ENCODE assay signal across 16 cellular contexts in genomic region chr1:204706838-204707509, GRCh38. TPM values are rescaled to one million over a fixed set of nuclear protein-coding genes. Genes with fewer than 3 reads are reported as not detected.
DNase-seq lines count a peak whose midpoint lies in the region; ATAC-seq and TF ChIP-seq lines count a peak whose summit lies in the region.
"Had no signal": no experiment of that assay in that cellular context is flagged by ENCODE, and none has a peak within 500 bp of the region (broad histone marks: within the 10 kb centered on the region; RNA-seq: fewer than 3 reads in every experiment).

No MANE protein-coding gene starts in this region.

- H3K27ac Mint-ChIP-seq in activated naive CD8-positive, alpha-beta T cell treated with anti-CD3 and anti-CD28 coated beads, Interleukin-2, amount 10 ng/mL, durations not matched to agents 7 days and 5 days, result no peak overlapping the region
- H3K27ac Mint-ChIP-seq in activated naive CD8-positive, alpha-beta T cell treated with anti-CD3 and anti-CD28 coated beads, Interleukin-2, amount 50 U/mL, for 24 hours, result no peak overlapping the region
- H3K27ac Mint-ChIP-seq in activated CD4-positive, alpha-beta T cell treated with anti-CD3 and anti-CD28 coated beads for 36 hours, result no peak overlapping the region

- H3K4me1 ChIP-seq in osteoblast (ENCODE audit: insufficient read depth, low read length) (no peaks in the 10 kb centered on the region), mesenchymal stem cell (ENCODE audit: control insufficient read depth, insufficient read depth, low read depth, low read length) (no peaks in the 10 kb centered on the region)

- H3K36me3 Mint-ChIP-seq in activated naive CD8-positive, alpha-beta T cell treated with anti-CD3 and anti-CD28 coated beads, Interleukin-2, amount 10 ng/mL, durations not matched to agents 7 days and 5 days, result no peaks in the 10 kb centered on the region
- H3K36me3 Mint-ChIP-seq in activated naive CD8-positive, alpha-beta T cell treated with anti-CD3 and anti-CD28 coated beads, Interleukin-2, amount 50 U/mL, for 24 hours (ENCODE audit: low read depth), result no peaks in the 10 kb centered on the region
- no peaks in the 10 kb centered on the region for H3K36me3 Mint-ChIP-seq in activated CD4-positive, alpha-beta T cell treated with anti-CD3 and anti-CD28 coated beads for 36 hours (ENCODE audit: low read depth)

- H3K36me3 ChIP-seq in osteoblast (ENCODE audit: insufficient read depth, low read length) (no peaks in the 10 kb centered on the region), mesenchymal stem cell (ENCODE audit: control insufficient read depth in 1 of 2, insufficient read depth in 2 of 2, low read depth in 1 of 2, low read length in 2 of 2) (no peaks in the 10 kb centered on the region)
- H3K36me3 ChIP-seq: ovary had no signal

- POLR2A ChIA-PET in activated naive CD8-positive, alpha-beta T cell treated with anti-CD3 and anti-CD28 coated beads, Interleukin-2, amount 10 ng/mL, durations not matched to agents 7 days and 5 days (lab: Charles Lee), result no interaction called here
- POLR2A ChIA-PET in activated CD4-positive, alpha-beta T cell treated with anti-CD3 and anti-CD28 coated beads for 36 hours (lab: Charles Lee), result interaction anchor here (0.7 kb wide), 1 partner anchor 860 kb away, joined by 3 read pairs; no protein-coding TSS in a partner anchor

- H2BK5ac ChIP-seq in mesenchymal stem cell (ENCODE audit: low read depth, low read length, poor library complexity, severe bottlenecking), result no peak overlapping the region

- no peaks in the 10 kb centered on the region for H4K20me1 ChIP-seq in osteoblast (ENCODE audit: insufficient read depth, low read length)

- H3K9me3 Mint-ChIP-seq in activated naive CD8-positive, alpha-beta T cell treated with anti-CD3 and anti-CD28 coated beads, Interleukin-2, amount 10 ng/mL, durations not matched to agents 7 days and 5 days, result no peaks in the 10 kb centered on the region
- no peaks in the 10 kb centered on the region for H3K9me3 Mint-ChIP-seq in activated naive CD8-positive, alpha-beta T cell treated with anti-CD3 and anti-CD28 coated beads, Interleukin-2, amount 50 U/mL, for 24 hours
- H3K9me3 Mint-ChIP-seq in activated CD4-positive, alpha-beta T cell treated with anti-CD3 and anti-CD28 coated beads for 36 hours (ENCODE audit: low read depth), result no peaks in the 10 kb centered on the region
- H3K9me3 Mint-ChIP-seq: IgD-negative memory B cell; stimulated activated naive CD8-positive, alpha-beta T cell treated with anti-CD3 and anti-CD28 coated beads, Interleukin-15, amount 100 ng/mL, for 72 hours had no signal

- H2BK12ac ChIP-seq in mesenchymal stem cell (ENCODE audit: low read length in 2 of 2), result no peak overlapping the region

- H2BK120ac ChIP-seq in mesenchymal stem cell (ENCODE audit: low read depth, low read length), result no peak overlapping the region

- H2AK5ac ChIP-seq in mesenchymal stem cell (ENCODE audit: low read length, severe bottlenecking), result no peak overlapping the region

- H3K9ac ChIP-seq in mesenchymal stem cell (ENCODE audit: low read length), result no peak overlapping the region

- H3K79me2 ChIP-seq in osteoblast (ENCODE audit: insufficient read depth, low read length), result no peaks in the 10 kb centered on the region

- no peak overlapping the region for H3K23ac ChIP-seq in mesenchymal stem cell (ENCODE audit: low read length in 2 of 2)

- TF ChIP-seq CTCF in osteoblast (IDR thresholded peaks at IDR 0.05; ENCODE audit: extremely low read depth, low read depth, low read length), result no peak

- H4K8ac ChIP-seq in mesenchymal stem cell (ENCODE audit: low read length), result no peak overlapping the region

- H3K4me3 ChIP-seq in osteoblast (ENCODE audit: insufficient read depth, low read length) (no peak overlapping the region), mesenchymal stem cell (ENCODE audit: insufficient read depth in 1 of 2, low read depth in 1 of 2, low read length in 2 of 2) (no peak overlapping the region)
- H3K4me3 ChIP-seq: coronary artery, ovary, skin epidermis had no signal

- peak overlapping the region; percentile 21 for H3K4me3 Mint-ChIP-seq in activated naive CD8-positive, alpha-beta T cell treated with anti-CD3 and anti-CD28 coated beads, Interleukin-2, amount 10 ng/mL, durations not matched to agents 7 days and 5 days
- H3K4me3 Mint-ChIP-seq in activated naive CD8-positive, alpha-beta T cell treated with anti-CD3 and anti-CD28 coated beads, Interleukin-2, amount 50 U/mL, for 24 hours, result no peak overlapping the region
- H3K4me3 Mint-ChIP-seq in activated CD4-positive, alpha-beta T cell treated with anti-CD3 and anti-CD28 coated beads for 36 hours, result no peak overlapping the region

- H2BK15ac ChIP-seq in mesenchymal stem cell (ENCODE audit: low read depth, poor library complexity, severe bottlenecking), result no peak overlapping the region

- no peak overlapping the region for H4K91ac ChIP-seq in mesenchymal stem cell (ENCODE audit: low read length)

- intact Hi-C loops in activated CD4-positive, alpha-beta T cell treated with anti-CD3 and anti-CD28 coated beads for 36 hours (cut with DNase I, micrococcal nuclease), result no loop called here

- no peaks in the 10 kb centered on the region for H3K79me1 ChIP-seq in mesenchymal stem cell (replicated peaks; ENCODE audit: low read length, poor library complexity, severe bottlenecking)

- no peak overlapping the region for H3K27ac ChIP-seq in osteoblast (ENCODE audit: low read depth, low read length)
- H3K27ac ChIP-seq in mesenchymal stem cell (ENCODE audit: low read length, poor library complexity, severe bottlenecking), result no peak overlapping the region
- H3K27ac ChIP-seq: C4-2B, coronary artery, ovary, VCaP had no signal

- H2AFZ ChIP-seq in osteoblast (ENCODE audit: low read length), result no peak overlapping the region
- H2AFZ ChIP-seq in mesenchymal stem cell (ENCODE audit: low read depth, low read length), result no peak overlapping the region

- H3K18ac ChIP-seq in mesenchymal stem cell (ENCODE audit: low read depth in 1 of 2, low read length in 2 of 2), result no peak overlapping the region

- H3K9me3 ChIP-seq in osteoblast (ENCODE audit: low read depth, low read length) (no peaks in the 10 kb centered on the region), mesenchymal stem cell (ENCODE audit: control insufficient read depth, low read length) (no peaks in the 10 kb centered on the region)
- H3K9me3 ChIP-seq: ovary had no signal

- H3K4me2 ChIP-seq in osteoblast (ENCODE audit: insufficient read depth, low read length), result no peak overlapping the region
- H3K4me2 ChIP-seq in mesenchymal stem cell (ENCODE audit: low read length, poor library complexity, severe bottlenecking), result no peak overlapping the region

- CTCF ChIA-PET in activated CD4-positive, alpha-beta T cell treated with anti-CD3 and anti-CD28 coated beads for 36 hours (lab: Charles Lee), result interaction anchor here (0.8 kb wide), 1 partner anchor 40 kb away, joined by 3 read pairs; no protein-coding TSS in a partner anchor

- DNase-seq in activated naive CD8-positive, alpha-beta T cell treated with anti-CD3 and anti-CD28 coated beads, Interleukin-2, amount 10 ng/mL, durations not matched to agents 7 days and 5 days, result no peak
- no peak for DNase-seq in activated naive CD8-positive, alpha-beta T cell treated with anti-CD3 and anti-CD28 coated beads, Interleukin-2, amount 50 U/mL, for 24 hours
- DNase-seq in NCI-H1694 treated with DMSO at 0.1 percent for 48 hours (lab: John Stamatoyannopoulos, UW) (peak; percentile 15), osteoblast (ENCODE audit: insufficient read length, low spot score, missing footprints) (peak; percentile 27), mesenchymal stem cell (no peak)
- DNase-seq in effector CD8-positive, alpha-beta T cell (lab: John Stamatoyannopoulos, UW), result peak; percentile 1
- no peak for DNase-seq in activated CD4-positive, alpha-beta T cell treated with anti-CD3 and anti-CD28 coated beads for 36 hours
- DNase-seq: NCI-H2029; ovary; stimulated activated naive CD8-positive, alpha-beta T cell treated with anti-CD3 and anti-CD28 coated beads, Interleukin-15, amount 100 ng/mL, for 72 hours had no signal

- no peak overlapping the region for H3K14ac ChIP-seq in mesenchymal stem cell (ENCODE audit: low read length in 2 of 2)

- H3K27me3 ChIP-seq in osteoblast (ENCODE audit: insufficient read depth, low read length) (peaks cover 40% of the 10 kb centered on the region), mesenchymal stem cell (ENCODE audit: control insufficient read depth in 1 of 2, insufficient read depth in 1 of 2, low read length in 2 of 2) (peaks cover 42 to 96% of the 10 kb centered on the region in 2 experiments)
- H3K27me3 ChIP-seq: ovary had no signal

- no peak overlapping the region for H3K4ac ChIP-seq in mesenchymal stem cell (ENCODE audit: low read depth in 1 of 2, low read length in 2 of 2)

- 72% methylated on average over 11 of the region's 11 CpGs for WGBS in mesenchymal stem cell

- H3K27me3 Mint-ChIP-seq in activated naive CD8-positive, alpha-beta T cell treated with anti-CD3 and anti-CD28 coated beads, Interleukin-2, amount 10 ng/mL, durations not matched to agents 7 days and 5 days, result no peaks in the 10 kb centered on the region
- H3K27me3 Mint-ChIP-seq in activated naive CD8-positive, alpha-beta T cell treated with anti-CD3 and anti-CD28 coated beads, Interleukin-2, amount 50 U/mL, for 24 hours, result no peaks in the 10 kb centered on the region
- H3K27me3 Mint-ChIP-seq in activated CD4-positive, alpha-beta T cell treated with anti-CD3 and anti-CD28 coated beads for 36 hours, result peaks cover 2% of the 10 kb centered on the region

- peak; percentile 24 for ATAC-seq in activated naive CD8-positive, alpha-beta T cell treated with anti-CD3 and anti-CD28 coated beads, Interleukin-2, amount 10 ng/mL, durations not matched to agents 7 days and 5 days (ENCODE audit: low read depth)
- no peak for ATAC-seq in activated naive CD8-positive, alpha-beta T cell treated with anti-CD3 and anti-CD28 coated beads, Interleukin-2, amount 50 U/mL, for 24 hours
- ATAC-seq in GM18868 (IDR thresholded peaks at IDR 0.05; ENCODE audit: unreplicated experiment), result no peak
- no peak for ATAC-seq in activated CD4-positive, alpha-beta T cell treated with anti-CD3 and anti-CD28 coated beads for 36 hours
- ATAC-seq: stimulated activated naive CD8-positive, alpha-beta T cell treated with anti-CD3 and anti-CD28 coated beads, Interleukin-15, amount 100 ng/mL, for 72 hours had no signal

- peaks cover 13% of the 10 kb centered on the region for H3K4me1 Mint-ChIP-seq in activated naive CD8-positive, alpha-beta T cell treated with anti-CD3 and anti-CD28 coated beads, Interleukin-2, amount 10 ng/mL, durations not matched to agents 7 days and 5 days
- peaks cover 20% of the 10 kb centered on the region for H3K4me1 Mint-ChIP-seq in activated naive CD8-positive, alpha-beta T cell treated with anti-CD3 and anti-CD28 coated beads, Interleukin-2, amount 50 U/mL, for 24 hours
- H3K4me1 Mint-ChIP-seq in activated CD4-positive, alpha-beta T cell treated with anti-CD3 and anti-CD28 coated beads for 36 hours, result peaks cover 20% of the 10 kb centered on the region

RNA-seq across cellular contexts. Expression of gene LRRN2, which starts 21.4 kb away (rescaled TPM):
- not detected for total RNA-seq in activated naive CD8-positive, alpha-beta T cell treated with anti-CD3 and anti-CD28 coated beads, Interleukin-2, amount 10 ng/mL, durations not matched to agents 7 days and 5 days
- total RNA-seq in osteoblast, result under 0.01 TPM in 1 of 2 replicates, not detected in the other
- 11.9 TPM for polyA plus RNA-seq in mesenchymal stem cell (2013, experiment 1 of 2)
- polyA plus RNA-seq in mesenchymal stem cell (2013, experiment 2 of 2), result 11.8 TPM
- total RNA-seq in activated CD4-positive, alpha-beta T cell treated with anti-CD3 and anti-CD28 coated beads for 36 hours, result under 1 TPM in 1 of 2 experiments, not detected in 1; 0.05 TPM
- polyA plus RNA-seq: IgD-negative memory B cell had no signal

Comparison
In these comparisons a context has a peak if more than half of its experiments do, and no peak if none do; other contexts are left out.
1. DNase-seq: peak in NCI-H1694 treated with DMSO at 0.1 percent for 48 hours (single experiment), effector CD8-positive, alpha-beta T cell (single experiment) and osteoblast (single experiment); none in activated naive CD8-positive, alpha-beta T cell treated with anti-CD3 and anti-CD28 coated beads, Interleukin-2, amount 10 ng/mL, durations not matched to agents 7 days and 5 days (single experiment), activated naive CD8-positive, alpha-beta T cell treated with anti-CD3 and anti-CD28 coated beads, Interleukin-2, amount 50 U/mL, for 24 hours (single experiment), mesenchymal stem cell (single experiment) and activated CD4-positive, alpha-beta T cell treated with anti-CD3 and anti-CD28 coated beads for 36 hours (single experiment).